In genomic region chr5:126937796-126938195, GRCh38 we compare ENCODE assay signal across 2 cellular contexts.
TF ChIP-seq lines count a peak whose summit lies in the region.

No MANE protein-coding gene starts in this region.

TF ChIP-seq in SK-N-SH, 30 proteins besides CTCF, POLR2A, EP300 and RAD21 (continued from another document):
- TF ChIP-seq YY1 (IDR thresholded peaks at IDR 0.05; ENCODE audit: low read depth) (no peak), USF1 (IDR thresholded peaks at IDR 0.05; ENCODE audit: borderline replicate concordance, low read depth) (no peak), JUND (IDR thresholded peaks at IDR 0.05) (no peak), IRF3 (IDR thresholded peaks at IDR 0.05; ENCODE audit: low read depth, low read length) (no peak), TAF1 (IDR thresholded peaks at IDR 0.05; ENCODE audit: borderline replicate concordance, low read depth, low read length) (no peak), MXI1 (IDR thresholded peaks at IDR 0.05; ENCODE audit: low read depth, low read length) (no peak), RCOR1 (IDR thresholded peaks at IDR 0.05; ENCODE audit: low read length) (no peak), RFX5 (IDR thresholded peaks at IDR 0.05; ENCODE audit: low read length) (no peak), MAX (IDR thresholded peaks at IDR 0.05; ENCODE audit: low read depth) (no peak), MEF2A (IDR thresholded peaks at IDR 0.05; ENCODE audit: borderline replicate concordance, low read depth) (no peak), POLR2AphosphoS5 (IDR thresholded peaks at IDR 0.05; ENCODE audit: low read depth, low read length) (no peak), NFIC (IDR thresholded peaks at IDR 0.05; ENCODE audit: borderline replicate concordance) (no peak)
TF ChIP-seq in SK-N-SH: peak in this region for 0.

TF ChIP-seq in SK-N-SH treated with all-trans-retinoic acid at 6 μM for 48 hours, 23 proteins besides CTCF, POLR2A, EP300 and RAD21 (continued from another document):
- TF ChIP-seq TSHZ2 (CRISPR knock-in tag; IDR thresholded peaks at IDR 0.05) (no peak), CREB5 (CRISPR knock-in tag; IDR thresholded peaks at IDR 0.05; ENCODE audit: low read depth) (no peak), ZFP30 (CRISPR knock-in tag; IDR thresholded peaks at IDR 0.05) (no peak), ZNF8 (CRISPR knock-in tag; IDR thresholded peaks at IDR 0.05) (no peak), SNAI2 (CRISPR knock-in tag; IDR thresholded peaks at IDR 0.05) (no peak)
